1 cellular context compared by ENCODE assay signal in the genomic region with DNA sequence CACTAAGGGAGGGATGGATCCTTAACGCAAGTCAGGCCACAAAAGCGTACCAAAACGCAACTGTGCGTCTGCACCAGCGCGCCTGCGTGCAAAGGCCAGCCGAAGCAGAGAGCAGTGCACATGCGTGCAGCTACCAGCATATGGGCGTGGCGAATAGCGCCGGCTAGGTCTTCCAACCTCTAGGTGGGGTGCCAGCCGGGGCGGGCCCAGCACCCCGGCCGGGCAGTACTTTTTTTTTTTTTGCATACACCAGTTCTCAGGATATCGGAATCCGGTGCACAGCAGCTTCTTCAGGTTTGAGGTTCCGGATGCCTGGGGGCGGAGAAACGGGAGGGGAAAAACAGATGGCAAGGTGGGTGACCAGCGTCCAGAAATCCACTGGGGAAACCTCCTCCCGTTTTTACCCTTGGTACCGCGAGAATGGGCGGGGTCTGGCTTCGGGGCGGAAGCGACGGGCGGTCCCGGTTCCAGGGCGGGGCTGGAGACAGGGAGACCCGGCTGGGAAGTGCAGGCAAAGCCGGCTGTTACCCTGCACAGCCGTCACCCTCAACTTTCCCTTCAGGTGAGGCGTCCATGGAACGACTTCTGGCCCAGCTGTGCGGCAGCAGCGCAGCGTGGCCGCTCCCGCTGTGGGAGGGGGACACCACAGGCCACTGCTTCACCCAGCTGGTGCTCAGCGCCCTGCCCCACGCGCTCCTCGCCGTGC.
TF ChIP-seq lines count a peak whose summit lies in the region.

A gene with protein sequence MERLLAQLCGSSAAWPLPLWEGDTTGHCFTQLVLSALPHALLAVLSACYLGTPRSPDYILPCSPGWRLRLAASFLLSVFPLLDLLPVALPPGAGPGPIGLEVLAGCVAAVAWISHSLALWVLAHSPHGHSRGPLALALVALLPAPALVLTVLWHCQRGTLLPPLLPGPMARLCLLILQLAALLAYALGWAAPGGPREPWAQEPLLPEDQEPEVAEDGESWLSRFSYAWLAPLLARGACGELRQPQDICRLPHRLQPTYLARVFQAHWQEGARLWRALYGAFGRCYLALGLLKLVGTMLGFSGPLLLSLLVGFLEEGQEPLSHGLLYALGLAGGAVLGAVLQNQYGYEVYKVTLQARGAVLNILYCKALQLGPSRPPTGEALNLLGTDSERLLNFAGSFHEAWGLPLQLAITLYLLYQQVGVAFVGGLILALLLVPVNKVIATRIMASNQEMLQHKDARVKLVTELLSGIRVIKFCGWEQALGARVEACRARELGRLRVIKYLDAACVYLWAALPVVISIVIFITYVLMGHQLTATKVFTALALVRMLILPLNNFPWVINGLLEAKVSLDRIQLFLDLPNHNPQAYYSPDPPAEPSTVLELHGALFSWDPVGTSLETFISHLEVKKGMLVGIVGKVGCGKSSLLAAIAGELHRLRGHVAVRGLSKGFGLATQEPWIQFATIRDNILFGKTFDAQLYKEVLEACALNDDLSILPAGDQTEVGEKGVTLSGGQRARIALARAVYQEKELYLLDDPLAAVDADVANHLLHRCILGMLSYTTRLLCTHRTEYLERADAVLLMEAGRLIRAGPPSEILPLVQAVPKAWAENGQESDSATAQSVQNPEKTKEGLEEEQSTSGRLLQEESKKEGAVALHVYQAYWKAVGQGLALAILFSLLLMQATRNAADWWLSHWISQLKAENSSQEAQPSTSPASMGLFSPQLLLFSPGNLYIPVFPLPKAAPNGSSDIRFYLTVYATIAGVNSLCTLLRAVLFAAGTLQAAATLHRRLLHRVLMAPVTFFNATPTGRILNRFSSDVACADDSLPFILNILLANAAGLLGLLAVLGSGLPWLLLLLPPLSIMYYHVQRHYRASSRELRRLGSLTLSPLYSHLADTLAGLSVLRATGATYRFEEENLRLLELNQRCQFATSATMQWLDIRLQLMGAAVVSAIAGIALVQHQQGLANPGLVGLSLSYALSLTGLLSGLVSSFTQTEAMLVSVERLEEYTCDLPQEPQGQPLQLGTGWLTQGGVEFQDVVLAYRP (N-terminal part only) (plus strand): TSS at position 136 of the 706 bp plus-strand sequence. CDS start 438 bp downstream, at position 574.

TF ChIP-seq in K562, 482 proteins besides CTCF, POLR2A, EP300 and RAD21 (continued from another document and continues in another):
- TF ChIP-seq, protein P1, sequence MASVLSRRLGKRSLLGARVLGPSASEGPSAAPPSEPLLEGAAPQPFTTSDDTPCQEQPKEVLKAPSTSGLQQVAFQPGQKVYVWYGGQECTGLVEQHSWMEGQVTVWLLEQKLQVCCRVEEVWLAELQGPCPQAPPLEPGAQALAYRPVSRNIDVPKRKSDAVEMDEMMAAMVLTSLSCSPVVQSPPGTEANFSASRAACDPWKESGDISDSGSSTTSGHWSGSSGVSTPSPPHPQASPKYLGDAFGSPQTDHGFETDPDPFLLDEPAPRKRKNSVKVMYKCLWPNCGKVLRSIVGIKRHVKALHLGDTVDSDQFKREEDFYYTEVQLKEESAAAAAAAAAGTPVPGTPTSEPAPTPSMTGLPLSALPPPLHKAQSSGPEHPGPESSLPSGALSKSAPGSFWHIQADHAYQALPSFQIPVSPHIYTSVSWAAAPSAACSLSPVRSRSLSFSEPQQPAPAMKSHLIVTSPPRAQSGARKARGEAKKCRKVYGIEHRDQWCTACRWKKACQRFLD (CRISPR knock-in tag; IDR thresholded peaks at IDR 0.05), result peak; percentile 71; the same call in 1 of the 2 replicates
- TF ChIP-seq GABPB1 (CRISPR knock-in tag; IDR thresholded peaks at IDR 0.05), result peak; percentile 70
- TF ChIP-seq, protein P2, sequence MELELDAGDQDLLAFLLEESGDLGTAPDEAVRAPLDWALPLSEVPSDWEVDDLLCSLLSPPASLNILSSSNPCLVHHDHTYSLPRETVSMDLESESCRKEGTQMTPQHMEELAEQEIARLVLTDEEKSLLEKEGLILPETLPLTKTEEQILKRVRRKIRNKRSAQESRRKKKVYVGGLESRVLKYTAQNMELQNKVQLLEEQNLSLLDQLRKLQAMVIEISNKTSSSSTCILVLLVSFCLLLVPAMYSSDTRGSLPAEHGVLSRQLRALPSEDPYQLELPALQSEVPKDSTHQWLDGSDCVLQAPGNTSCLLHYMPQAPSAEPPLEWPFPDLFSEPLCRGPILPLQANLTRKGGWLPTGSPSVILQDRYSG (tag; conservative IDR thresholded peaks at IDR 0.05; ENCODE audit: low read depth), result no peak
- TF ChIP-seq NCOA2 (IDR thresholded peaks at IDR 0.05; ENCODE audit: partially characterized antibody in 2 of 2), result no peak
- peak; percentile 81 for TF ChIP-seq ETV5 (CRISPR knock-in tag; IDR thresholded peaks at IDR 0.05; ENCODE audit: low read depth)
- TF ChIP-seq MYBL2 (IDR thresholded peaks at IDR 0.05; ENCODE audit: low read depth), result no peak
- no peak for TF ChIP-seq MYBL2 (CRISPR knock-in tag; IDR thresholded peaks at IDR 0.05; ENCODE audit: borderline replicate concordance)
- no peak; the same call in 1 of the 2 replicates for TF ChIP-seq ZKSCAN1 (IDR thresholded peaks at IDR 0.05; ENCODE audit: low read depth, low read length)
- TF ChIP-seq, protein P3, sequence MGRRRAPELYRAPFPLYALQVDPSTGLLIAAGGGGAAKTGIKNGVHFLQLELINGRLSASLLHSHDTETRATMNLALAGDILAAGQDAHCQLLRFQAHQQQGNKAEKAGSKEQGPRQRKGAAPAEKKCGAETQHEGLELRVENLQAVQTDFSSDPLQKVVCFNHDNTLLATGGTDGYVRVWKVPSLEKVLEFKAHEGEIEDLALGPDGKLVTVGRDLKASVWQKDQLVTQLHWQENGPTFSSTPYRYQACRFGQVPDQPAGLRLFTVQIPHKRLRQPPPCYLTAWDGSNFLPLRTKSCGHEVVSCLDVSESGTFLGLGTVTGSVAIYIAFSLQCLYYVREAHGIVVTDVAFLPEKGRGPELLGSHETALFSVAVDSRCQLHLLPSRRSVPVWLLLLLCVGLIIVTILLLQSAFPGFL (CRISPR knock-in tag; IDR thresholded peaks at IDR 0.05), result no peak
- TF ChIP-seq, protein P4, sequence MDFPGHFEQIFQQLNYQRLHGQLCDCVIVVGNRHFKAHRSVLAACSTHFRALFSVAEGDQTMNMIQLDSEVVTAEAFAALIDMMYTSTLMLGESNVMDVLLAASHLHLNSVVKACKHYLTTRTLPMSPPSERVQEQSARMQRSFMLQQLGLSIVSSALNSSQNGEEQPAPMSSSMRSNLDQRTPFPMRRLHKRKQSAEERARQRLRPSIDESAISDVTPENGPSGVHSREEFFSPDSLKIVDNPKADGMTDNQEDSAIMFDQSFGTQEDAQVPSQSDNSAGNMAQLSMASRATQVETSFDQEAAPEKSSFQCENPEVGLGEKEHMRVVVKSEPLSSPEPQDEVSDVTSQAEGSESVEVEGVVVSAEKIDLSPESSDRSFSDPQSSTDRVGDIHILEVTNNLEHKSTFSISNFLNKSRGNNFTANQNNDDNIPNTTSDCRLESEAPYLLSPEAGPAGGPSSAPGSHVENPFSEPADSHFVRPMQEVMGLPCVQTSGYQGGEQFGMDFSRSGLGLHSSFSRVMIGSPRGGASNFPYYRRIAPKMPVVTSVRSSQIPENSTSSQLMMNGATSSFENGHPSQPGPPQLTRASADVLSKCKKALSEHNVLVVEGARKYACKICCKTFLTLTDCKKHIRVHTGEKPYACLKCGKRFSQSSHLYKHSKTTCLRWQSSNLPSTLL (IDR thresholded peaks at IDR 0.05), result no peak
- no peak for TF ChIP-seq KAT8 (IDR thresholded peaks at IDR 0.05; ENCODE audit: low read depth)
- no peak for TF ChIP-seq TAL1 (IDR thresholded peaks at IDR 0.05)
- no peak for TF ChIP-seq NR3C1 (CRISPR knock-in tag; IDR thresholded peaks at IDR 0.05)
- no peak for TF ChIP-seq ERF (CRISPR knock-in tag; IDR thresholded peaks at IDR 0.05)
- peak; percentile 90 for TF ChIP-seq EP400 (IDR thresholded peaks at IDR 0.05)
- TF ChIP-seq ZNF584 (CRISPR knock-in tag; IDR thresholded peaks at IDR 0.05; ENCODE audit: low read depth), result no peak
- peak; percentile 13; the same call in 1 of the 2 replicates for TF ChIP-seq RB1 (IDR thresholded peaks at IDR 0.05; ENCODE audit: low read depth)
- TF ChIP-seq, protein P5, sequence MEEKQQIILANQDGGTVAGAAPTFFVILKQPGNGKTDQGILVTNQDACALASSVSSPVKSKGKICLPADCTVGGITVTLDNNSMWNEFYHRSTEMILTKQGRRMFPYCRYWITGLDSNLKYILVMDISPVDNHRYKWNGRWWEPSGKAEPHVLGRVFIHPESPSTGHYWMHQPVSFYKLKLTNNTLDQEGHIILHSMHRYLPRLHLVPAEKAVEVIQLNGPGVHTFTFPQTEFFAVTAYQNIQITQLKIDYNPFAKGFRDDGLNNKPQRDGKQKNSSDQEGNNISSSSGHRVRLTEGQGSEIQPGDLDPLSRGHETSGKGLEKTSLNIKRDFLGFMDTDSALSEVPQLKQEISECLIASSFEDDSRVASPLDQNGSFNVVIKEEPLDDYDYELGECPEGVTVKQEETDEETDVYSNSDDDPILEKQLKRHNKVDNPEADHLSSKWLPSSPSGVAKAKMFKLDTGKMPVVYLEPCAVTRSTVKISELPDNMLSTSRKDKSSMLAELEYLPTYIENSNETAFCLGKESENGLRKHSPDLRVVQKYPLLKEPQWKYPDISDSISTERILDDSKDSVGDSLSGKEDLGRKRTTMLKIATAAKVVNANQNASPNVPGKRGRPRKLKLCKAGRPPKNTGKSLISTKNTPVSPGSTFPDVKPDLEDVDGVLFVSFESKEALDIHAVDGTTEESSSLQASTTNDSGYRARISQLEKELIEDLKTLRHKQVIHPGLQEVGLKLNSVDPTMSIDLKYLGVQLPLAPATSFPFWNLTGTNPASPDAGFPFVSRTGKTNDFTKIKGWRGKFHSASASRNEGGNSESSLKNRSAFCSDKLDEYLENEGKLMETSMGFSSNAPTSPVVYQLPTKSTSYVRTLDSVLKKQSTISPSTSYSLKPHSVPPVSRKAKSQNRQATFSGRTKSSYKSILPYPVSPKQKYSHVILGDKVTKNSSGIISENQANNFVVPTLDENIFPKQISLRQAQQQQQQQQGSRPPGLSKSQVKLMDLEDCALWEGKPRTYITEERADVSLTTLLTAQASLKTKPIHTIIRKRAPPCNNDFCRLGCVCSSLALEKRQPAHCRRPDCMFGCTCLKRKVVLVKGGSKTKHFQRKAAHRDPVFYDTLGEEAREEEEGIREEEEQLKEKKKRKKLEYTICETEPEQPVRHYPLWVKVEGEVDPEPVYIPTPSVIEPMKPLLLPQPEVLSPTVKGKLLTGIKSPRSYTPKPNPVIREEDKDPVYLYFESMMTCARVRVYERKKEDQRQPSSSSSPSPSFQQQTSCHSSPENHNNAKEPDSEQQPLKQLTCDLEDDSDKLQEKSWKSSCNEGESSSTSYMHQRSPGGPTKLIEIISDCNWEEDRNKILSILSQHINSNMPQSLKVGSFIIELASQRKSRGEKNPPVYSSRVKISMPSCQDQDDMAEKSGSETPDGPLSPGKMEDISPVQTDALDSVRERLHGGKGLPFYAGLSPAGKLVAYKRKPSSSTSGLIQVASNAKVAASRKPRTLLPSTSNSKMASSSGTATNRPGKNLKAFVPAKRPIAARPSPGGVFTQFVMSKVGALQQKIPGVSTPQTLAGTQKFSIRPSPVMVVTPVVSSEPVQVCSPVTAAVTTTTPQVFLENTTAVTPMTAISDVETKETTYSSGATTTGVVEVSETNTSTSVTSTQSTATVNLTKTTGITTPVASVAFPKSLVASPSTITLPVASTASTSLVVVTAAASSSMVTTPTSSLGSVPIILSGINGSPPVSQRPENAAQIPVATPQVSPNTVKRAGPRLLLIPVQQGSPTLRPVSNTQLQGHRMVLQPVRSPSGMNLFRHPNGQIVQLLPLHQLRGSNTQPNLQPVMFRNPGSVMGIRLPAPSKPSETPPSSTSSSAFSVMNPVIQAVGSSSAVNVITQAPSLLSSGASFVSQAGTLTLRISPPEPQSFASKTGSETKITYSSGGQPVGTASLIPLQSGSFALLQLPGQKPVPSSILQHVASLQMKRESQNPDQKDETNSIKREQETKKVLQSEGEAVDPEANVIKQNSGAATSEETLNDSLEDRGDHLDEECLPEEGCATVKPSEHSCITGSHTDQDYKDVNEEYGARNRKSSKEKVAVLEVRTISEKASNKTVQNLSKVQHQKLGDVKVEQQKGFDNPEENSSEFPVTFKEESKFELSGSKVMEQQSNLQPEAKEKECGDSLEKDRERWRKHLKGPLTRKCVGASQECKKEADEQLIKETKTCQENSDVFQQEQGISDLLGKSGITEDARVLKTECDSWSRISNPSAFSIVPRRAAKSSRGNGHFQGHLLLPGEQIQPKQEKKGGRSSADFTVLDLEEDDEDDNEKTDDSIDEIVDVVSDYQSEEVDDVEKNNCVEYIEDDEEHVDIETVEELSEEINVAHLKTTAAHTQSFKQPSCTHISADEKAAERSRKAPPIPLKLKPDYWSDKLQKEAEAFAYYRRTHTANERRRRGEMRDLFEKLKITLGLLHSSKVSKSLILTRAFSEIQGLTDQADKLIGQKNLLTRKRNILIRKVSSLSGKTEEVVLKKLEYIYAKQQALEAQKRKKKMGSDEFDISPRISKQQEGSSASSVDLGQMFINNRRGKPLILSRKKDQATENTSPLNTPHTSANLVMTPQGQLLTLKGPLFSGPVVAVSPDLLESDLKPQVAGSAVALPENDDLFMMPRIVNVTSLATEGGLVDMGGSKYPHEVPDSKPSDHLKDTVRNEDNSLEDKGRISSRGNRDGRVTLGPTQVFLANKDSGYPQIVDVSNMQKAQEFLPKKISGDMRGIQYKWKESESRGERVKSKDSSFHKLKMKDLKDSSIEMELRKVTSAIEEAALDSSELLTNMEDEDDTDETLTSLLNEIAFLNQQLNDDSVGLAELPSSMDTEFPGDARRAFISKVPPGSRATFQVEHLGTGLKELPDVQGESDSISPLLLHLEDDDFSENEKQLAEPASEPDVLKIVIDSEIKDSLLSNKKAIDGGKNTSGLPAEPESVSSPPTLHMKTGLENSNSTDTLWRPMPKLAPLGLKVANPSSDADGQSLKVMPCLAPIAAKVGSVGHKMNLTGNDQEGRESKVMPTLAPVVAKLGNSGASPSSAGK (IDR thresholded peaks at IDR 0.05), result no peak; the same call in 1 of the 2 replicates
